In the genomic region with DNA sequence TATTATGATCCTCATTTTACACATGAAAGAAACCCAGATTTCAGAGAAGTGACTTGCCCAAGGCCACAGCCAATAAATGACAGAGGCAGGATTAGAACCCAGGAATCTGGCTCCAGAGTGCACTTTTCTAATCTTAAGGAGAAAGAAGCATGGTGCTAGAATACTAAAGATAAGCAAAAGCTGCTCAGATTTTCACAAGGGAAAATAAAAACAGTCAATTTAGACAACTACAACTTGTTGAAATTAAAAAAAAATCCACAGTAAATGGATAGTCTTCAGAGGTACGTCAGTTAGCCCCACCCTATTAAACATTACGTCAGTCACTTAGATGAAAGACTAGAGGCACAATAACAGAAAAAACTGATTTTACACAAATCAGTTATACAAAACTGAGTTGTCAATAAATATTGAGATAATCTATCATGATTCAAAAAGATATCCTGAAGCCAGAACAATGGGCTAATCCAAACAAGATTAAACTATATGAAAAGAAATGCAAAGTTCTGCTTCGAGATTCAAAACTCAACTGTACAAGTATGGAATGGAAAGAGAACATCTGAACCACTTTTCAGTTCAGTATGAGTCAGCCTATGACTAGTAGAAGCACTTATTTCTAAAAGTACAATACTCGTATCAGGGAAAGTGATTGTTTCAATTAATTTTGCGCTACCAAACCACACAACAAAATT, we compare ENCODE assay signal across 1 cellular context.
TF ChIP-seq lines count a peak whose summit lies in the region.

No MANE protein-coding gene starts in this region.

TF ChIP-seq in GM23338, 12 proteins besides CTCF, POLR2A, EP300 and RAD21:
- TF ChIP-seq, protein P1, sequence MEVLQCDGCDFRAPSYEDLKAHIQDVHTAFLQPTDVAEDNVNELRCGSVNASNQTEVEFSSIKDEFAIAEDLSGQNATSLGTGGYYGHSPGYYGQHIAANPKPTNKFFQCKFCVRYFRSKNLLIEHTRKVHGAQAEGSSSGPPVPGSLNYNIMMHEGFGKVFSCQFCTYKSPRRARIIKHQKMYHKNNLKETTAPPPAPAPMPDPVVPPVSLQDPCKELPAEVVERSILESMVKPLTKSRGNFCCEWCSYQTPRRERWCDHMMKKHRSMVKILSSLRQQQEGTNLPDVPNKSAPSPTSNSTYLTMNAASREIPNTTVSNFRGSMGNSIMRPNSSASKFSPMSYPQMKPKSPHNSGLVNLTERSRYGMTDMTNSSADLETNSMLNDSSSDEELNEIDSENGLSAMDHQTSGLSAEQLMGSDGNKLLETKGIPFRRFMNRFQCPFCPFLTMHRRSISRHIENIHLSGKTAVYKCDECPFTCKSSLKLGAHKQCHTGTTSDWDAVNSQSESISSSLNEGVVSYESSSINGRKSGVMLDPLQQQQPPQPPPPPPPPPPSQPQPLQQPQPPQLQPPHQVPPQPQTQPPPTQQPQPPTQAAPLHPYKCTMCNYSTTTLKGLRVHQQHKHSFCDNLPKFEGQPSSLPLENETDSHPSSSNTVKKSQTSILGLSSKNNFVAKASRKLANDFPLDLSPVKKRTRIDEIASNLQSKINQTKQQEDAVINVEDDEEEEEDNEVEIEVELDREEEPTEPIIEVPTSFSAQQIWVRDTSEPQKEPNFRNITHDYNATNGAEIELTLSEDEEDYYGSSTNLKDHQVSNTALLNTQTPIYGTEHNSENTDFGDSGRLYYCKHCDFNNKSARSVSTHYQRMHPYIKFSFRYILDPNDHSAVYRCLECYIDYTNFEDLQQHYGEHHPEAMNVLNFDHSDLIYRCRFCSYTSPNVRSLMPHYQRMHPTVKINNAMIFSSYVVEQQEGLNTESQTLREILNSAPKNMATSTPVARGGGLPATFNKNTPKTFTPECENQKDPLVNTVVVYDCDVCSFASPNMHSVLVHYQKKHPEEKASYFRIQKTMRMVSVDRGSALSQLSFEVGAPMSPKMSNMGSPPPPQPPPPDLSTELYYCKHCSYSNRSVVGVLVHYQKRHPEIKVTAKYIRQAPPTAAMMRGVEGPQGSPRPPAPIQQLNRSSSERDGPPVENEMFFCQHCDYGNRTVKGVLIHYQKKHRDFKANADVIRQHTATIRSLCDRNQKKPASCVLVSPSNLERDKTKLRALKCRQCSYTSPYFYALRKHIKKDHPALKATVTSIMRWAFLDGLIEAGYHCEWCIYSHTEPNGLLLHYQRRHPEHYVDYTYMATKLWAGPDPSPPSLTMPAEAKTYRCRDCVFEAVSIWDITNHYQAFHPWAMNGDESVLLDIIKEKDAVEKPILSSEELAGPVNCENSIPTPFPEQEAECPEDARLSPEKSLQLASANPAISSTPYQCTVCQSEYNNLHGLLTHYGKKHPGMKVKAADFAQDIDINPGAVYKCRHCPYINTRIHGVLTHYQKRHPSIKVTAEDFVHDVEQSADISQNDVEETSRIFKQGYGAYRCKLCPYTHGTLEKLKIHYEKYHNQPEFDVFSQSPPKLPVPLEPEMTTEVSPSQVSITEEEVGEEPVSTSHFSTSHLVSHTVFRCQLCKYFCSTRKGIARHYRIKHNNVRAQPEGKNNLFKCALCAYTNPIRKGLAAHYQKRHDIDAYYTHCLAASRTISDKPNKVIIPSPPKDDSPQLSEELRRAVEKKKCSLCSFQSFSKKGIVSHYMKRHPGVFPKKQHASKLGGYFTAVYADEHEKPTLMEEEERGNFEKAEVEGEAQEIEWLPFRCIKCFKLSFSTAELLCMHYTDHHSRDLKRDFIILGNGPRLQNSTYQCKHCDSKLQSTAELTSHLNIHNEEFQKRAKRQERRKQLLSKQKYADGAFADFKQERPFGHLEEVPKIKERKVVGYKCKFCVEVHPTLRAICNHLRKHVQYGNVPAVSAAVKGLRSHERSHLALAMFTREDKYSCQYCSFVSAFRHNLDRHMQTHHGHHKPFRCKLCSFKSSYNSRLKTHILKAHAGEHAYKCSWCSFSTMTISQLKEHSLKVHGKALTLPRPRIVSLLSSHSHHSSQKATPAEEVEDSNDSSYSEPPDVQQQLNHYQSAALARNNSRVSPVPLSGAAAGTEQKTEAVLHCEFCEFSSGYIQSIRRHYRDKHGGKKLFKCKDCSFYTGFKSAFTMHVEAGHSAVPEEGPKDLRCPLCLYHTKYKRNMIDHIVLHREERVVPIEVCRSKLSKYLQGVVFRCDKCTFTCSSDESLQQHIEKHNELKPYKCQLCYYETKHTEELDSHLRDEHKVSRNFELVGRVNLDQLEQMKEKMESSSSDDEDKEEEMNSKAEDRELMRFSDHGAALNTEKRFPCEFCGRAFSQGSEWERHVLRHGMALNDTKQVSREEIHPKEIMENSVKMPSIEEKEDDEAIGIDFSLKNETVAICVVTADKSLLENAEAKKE (CRISPR knock-in tag; IDR thresholded peaks at IDR 0.05): no peak
- no peak for TF ChIP-seq EZH2phosphoT487 (IDR thresholded peaks at IDR 0.05; ENCODE audit: unreplicated experiment)
- TF ChIP-seq ZNF331 (CRISPR knock-in tag; IDR thresholded peaks at IDR 0.05; ENCODE audit: low read depth): no peak
- TF ChIP-seq, protein P2, sequence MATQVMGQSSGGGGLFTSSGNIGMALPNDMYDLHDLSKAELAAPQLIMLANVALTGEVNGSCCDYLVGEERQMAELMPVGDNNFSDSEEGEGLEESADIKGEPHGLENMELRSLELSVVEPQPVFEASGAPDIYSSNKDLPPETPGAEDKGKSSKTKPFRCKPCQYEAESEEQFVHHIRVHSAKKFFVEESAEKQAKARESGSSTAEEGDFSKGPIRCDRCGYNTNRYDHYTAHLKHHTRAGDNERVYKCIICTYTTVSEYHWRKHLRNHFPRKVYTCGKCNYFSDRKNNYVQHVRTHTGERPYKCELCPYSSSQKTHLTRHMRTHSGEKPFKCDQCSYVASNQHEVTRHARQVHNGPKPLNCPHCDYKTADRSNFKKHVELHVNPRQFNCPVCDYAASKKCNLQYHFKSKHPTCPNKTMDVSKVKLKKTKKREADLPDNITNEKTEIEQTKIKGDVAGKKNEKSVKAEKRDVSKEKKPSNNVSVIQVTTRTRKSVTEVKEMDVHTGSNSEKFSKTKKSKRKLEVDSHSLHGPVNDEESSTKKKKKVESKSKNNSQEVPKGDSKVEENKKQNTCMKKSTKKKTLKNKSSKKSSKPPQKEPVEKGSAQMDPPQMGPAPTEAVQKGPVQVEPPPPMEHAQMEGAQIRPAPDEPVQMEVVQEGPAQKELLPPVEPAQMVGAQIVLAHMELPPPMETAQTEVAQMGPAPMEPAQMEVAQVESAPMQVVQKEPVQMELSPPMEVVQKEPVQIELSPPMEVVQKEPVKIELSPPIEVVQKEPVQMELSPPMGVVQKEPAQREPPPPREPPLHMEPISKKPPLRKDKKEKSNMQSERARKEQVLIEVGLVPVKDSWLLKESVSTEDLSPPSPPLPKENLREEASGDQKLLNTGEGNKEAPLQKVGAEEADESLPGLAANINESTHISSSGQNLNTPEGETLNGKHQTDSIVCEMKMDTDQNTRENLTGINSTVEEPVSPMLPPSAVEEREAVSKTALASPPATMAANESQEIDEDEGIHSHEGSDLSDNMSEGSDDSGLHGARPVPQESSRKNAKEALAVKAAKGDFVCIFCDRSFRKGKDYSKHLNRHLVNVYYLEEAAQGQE (IDR thresholded peaks at IDR 0.05; ENCODE audit: unreplicated experiment): no peak
- no peak for TF ChIP-seq EZH2 (IDR thresholded peaks at IDR 0.05; ENCODE audit: low read depth, unreplicated experiment)
- TF ChIP-seq STAT1 (IDR thresholded peaks at IDR 0.05; ENCODE audit: unreplicated experiment): no peak
- TF ChIP-seq ZNF114 (CRISPR knock-in tag; IDR thresholded peaks at IDR 0.05): no peak
- no peak for TF ChIP-seq POLR2AphosphoS5 (IDR thresholded peaks at IDR 0.05; ENCODE audit: low read depth)
- TF ChIP-seq, protein P3, sequence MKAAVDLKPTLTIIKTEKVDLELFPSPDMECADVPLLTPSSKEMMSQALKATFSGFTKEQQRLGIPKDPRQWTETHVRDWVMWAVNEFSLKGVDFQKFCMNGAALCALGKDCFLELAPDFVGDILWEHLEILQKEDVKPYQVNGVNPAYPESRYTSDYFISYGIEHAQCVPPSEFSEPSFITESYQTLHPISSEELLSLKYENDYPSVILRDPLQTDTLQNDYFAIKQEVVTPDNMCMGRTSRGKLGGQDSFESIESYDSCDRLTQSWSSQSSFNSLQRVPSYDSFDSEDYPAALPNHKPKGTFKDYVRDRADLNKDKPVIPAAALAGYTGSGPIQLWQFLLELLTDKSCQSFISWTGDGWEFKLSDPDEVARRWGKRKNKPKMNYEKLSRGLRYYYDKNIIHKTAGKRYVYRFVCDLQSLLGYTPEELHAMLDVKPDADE (IDR thresholded peaks at IDR 0.05): no peak
- no peak for TF ChIP-seq CREB1 (CRISPR knock-in tag; IDR thresholded peaks at IDR 0.05; ENCODE audit: low read depth)
- TF ChIP-seq NANOG (IDR thresholded peaks at IDR 0.05; ENCODE audit: borderline replicate concordance): no peak
- TF ChIP-seq JUNB (IDR thresholded peaks at IDR 0.05; ENCODE audit: unreplicated experiment): no peak
